Comparison of ENCODE assay signal across 9 cellular contexts in the genomic region with DNA sequence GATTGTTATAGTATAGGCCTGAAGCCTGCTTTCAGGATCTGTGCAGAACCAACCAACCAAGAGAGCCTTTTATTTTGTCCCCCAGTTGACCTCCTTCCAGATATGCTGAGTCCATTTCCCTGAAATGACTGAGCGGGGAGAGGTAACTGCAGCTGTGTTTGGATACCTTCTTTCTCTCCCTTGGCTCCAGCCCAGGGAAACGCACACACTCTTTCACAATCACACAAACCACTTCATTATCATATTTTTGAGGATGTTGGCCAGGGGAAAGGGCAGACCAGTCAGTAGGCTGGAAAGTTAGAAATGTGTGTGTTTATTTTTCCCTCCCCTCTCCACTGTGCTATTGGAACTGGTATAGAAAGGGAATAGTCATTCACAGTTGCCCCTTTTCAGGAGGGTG.
DNase-seq lines count a peak whose midpoint lies in the region; ATAC-seq, FAIRE-seq and TF ChIP-seq lines count a peak whose summit lies in the region.
"Had no signal": no experiment of that assay in that cellular context is flagged by ENCODE, and none has a peak within 500 bp of the region (broad histone marks: within the 10 kb centered on the region; RNA-seq: fewer than 3 reads in every experiment).

No MANE protein-coding gene starts in this region.

- intact Hi-C loops in prostate gland (cut with DNase I) = loop anchor here (10.0 kb wide), 1 partner anchor 210 kb away; no protein-coding TSS in a partner anchor

- H3K4me1 ChIP-seq in prostate gland (replicated peaks) = peaks cover 21% of the 10 kb centered on the region

- H3K4me3 Mint-ChIP-seq in T-cell = no peak overlapping the region

- no peaks in the 10 kb centered on the region for H3K27me3 Mint-ChIP-seq in T-cell

- WGBS in prostate gland = 46% methylated on average over 2 of the region's 2 CpGs

- POLR2A ChIA-PET in T-cell (lab: Charles Lee) = interaction anchor here in 1 of 2 donors (0.7 kb wide), 1 partner anchor 188 kb away, joined by 9 read pairs; no protein-coding TSS in a partner anchor

- H3K27ac ChIP-seq in prostate gland = peak overlapping the region in 1 of 2 donors; percentile 89
- H3K27ac ChIP-seq: cardiac muscle cell had no signal

- peak; percentile 94 for FAIRE-seq in H54 (lab: Jason Lieb, UNC)

- H3K27me3 ChIP-seq in prostate gland (replicated peaks; ENCODE audit: insufficient read depth) = no peaks in the 10 kb centered on the region
- H3K27me3 ChIP-seq: cardiac muscle cell had no signal

- DNase-seq in H54 (ENCODE audit: insufficient read length, low spot score) = peak; percentile 5
- DNase-seq in NOMO-1 treated with DMSO at 0.1 percent for 48 hours (lab: John Stamatoyannopoulos, UW; ENCODE audit: unreplicated experiment) = peak; percentile 88
- DNase-seq in fibroblast of gingiva (ENCODE audit: low read depth) = peak; percentile 95
- DNase-seq in prostate gland (ENCODE audit: low spot score) = peak; percentile 79
- no peak for DNase-seq in mesenteric fat pad (ENCODE audit: low spot score)
- DNase-seq in NCI-H128 (lab: John Stamatoyannopoulos, UW; ENCODE audit: unreplicated experiment) = no peak
- DNase-seq in T-cell = no peak

- no peaks in the 10 kb centered on the region for H3K9me3 ChIP-seq in prostate gland

- H3K36me3 ChIP-seq in prostate gland = no peaks in the 10 kb centered on the region
- H3K36me3 ChIP-seq: cardiac muscle cell had no signal

- ATAC-seq in GM19452 (IDR thresholded peaks at IDR 0.05; ENCODE audit: unreplicated experiment) (no peak), T-cell (replicated peaks in 1 of 4) (no peak)

- H3K36me3 Mint-ChIP-seq in T-cell = no peaks in the 10 kb centered on the region

- no peak overlapping the region for H3K27ac Mint-ChIP-seq in T-cell

- CTCF ChIA-PET in T-cell (lab: Charles Lee) = interaction anchor here (0.6 to 1.3 kb wide), 3 partner anchors 8 to 508 kb away, joined by 3 read pairs; no protein-coding TSS in a partner anchor

- TF ChIP-seq CTCF in prostate gland (IDR thresholded peaks at IDR 0.05) = no peak

- peaks cover 13 to 19% (median 14%) of the 10 kb centered on the region in 3 donors for H3K4me1 Mint-ChIP-seq in T-cell

- peaks cover 0 to 4% (median 3%) of the 10 kb centered on the region in 3 donors for H3K9me3 Mint-ChIP-seq in T-cell

- no peak overlapping the region for H3K4me3 ChIP-seq in prostate gland
- H3K4me3 ChIP-seq: cardiac muscle cell had no signal

- TF ChIP-seq POLR2A in H54 (IDR thresholded peaks at IDR 0.05; ENCODE audit: low read depth, low read length) (no peak), prostate gland (IDR thresholded peaks at IDR 0.05) (no peak)

Comparison
In these comparisons a context has a peak if more than half of its experiments do, and no peak if none do; other contexts are left out.
1. DNase-seq: peak in H54 (single experiment), NOMO-1 treated with DMSO at 0.1 percent for 48 hours (single experiment), fibroblast of gingiva (single experiment) and prostate gland (single experiment); none in mesenteric fat pad (single experiment), NCI-H128 (single experiment) and T-cell (0 of 34).